ENCODE assay signal across 1 cellular context in the genomic region with DNA sequence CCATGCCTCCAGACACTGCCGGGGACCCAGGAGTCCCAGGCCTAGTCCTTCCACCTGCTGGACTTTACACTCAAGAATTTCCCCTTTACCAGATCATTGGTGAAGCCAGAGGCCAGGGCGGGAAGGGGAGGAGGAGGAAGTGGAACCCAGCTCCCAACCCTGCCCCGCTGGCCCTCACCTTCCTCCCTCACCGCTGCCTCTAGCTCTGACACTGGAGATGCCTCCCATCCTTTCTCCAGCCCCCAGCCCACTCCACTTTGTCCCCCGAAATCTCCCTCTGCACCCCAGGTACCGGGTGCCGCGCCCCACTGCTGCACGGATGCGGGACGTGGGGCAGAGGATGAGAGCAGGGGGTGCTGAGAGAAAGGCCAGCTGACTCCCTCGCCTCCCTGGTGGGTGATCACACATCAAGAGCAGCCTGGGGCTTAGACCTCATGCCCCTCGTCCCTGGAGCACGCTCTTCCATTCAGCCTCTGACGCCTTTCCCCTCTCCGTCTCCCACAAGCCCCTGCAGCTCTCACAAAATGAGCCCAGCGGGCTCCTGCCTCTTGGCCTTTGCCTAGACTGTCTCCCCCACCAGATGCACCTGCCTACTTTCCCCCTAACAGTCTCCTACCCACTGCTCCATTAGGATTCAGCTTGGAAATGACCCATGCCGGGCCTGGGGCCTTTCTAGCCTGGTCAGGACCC.
TF ChIP-seq lines count a peak whose summit lies in the region.

A gene with protein sequence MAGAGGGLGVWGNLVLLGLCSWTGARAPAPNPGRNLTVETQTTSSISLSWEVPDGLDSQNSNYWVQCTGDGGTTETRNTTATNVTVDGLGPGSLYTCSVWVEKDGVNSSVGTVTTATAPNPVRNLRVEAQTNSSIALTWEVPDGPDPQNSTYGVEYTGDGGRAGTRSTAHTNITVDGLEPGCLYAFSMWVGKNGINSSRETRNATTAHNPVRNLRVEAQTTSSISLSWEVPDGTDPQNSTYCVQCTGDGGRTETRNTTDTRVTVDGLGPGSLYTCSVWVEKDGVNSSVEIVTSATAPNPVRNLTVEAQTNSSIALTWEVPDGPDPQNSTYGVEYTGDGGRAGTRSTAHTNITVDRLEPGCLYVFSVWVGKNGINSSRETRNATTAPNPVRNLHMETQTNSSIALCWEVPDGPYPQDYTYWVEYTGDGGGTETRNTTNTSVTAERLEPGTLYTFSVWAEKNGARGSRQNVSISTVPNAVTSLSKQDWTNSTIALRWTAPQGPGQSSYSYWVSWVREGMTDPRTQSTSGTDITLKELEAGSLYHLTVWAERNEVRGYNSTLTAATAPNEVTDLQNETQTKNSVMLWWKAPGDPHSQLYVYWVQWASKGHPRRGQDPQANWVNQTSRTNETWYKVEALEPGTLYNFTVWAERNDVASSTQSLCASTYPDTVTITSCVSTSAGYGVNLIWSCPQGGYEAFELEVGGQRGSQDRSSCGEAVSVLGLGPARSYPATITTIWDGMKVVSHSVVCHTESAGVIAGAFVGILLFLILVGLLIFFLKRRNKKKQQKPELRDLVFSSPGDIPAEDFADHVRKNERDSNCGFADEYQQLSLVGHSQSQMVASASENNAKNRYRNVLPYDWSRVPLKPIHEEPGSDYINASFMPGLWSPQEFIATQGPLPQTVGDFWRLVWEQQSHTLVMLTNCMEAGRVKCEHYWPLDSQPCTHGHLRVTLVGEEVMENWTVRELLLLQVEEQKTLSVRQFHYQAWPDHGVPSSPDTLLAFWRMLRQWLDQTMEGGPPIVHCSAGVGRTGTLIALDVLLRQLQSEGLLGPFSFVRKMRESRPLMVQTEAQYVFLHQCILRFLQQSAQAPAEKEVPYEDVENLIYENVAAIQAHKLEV (minus strand): TSS at position 72 of the 690 bp plus-strand sequence. CDS start 68 bp downstream, at position 4.

TF ChIP-seq in HepG2, 621 proteins besides CTCF, POLR2A, EP300 and RAD21 (continued from another document and continues in another):
- TF ChIP-seq, protein P1, sequence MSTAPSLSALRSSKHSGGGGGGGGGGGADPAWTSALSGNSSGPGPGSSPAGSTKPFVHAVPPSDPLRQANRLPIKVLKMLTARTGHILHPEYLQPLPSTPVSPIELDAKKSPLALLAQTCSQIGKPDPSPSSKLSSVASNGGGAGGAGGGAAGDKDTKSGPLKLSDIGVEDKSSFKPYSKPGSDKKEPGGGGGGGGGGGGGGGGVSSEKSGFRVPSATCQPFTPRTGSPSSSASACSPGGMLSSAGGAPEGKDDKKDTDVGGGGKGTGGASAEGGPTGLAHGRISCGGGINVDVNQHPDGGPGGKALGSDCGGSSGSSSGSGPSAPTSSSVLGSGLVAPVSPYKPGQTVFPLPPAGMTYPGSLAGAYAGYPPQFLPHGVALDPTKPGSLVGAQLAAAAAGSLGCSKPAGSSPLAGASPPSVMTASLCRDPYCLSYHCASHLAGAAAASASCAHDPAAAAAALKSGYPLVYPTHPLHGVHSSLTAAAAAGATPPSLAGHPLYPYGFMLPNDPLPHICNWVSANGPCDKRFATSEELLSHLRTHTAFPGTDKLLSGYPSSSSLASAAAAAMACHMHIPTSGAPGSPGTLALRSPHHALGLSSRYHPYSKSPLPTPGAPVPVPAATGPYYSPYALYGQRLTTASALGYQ (CRISPR knock-in tag; IDR thresholded peaks at IDR 0.05) = peak; percentile 33; the same call in 1 of the 2 replicates
- TF ChIP-seq, protein P2, sequence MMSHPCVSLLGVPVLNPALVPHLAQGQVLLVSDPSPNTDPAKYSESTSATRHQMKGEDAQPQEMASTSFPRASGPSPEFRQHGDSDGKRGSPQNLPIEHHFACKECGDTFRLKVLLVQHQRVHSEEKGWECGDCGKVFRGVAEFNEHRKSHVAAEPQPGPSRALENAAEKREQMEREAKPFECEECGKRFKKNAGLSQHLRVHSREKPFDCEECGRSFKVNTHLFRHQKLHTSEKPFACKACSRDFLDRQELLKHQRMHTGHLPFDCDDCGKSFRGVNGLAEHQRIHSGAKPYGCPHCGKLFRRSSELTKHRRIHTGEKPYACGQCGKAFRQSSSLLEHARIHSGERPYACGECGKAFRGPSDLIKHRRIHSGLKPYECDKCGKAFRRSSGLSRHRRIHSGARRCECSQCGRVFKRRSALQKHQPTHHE (CRISPR knock-in tag; IDR thresholded peaks at IDR 0.05; ENCODE audit: borderline replicate concordance) = 0 out of 2 replicates have a peak, but pooled peaks have one; percentile 41
- peak; percentile 83; the same call in 1 of the 2 replicates for TF ChIP-seq ZNF225 (CRISPR knock-in tag; IDR thresholded peaks at IDR 0.05)
- no peak for TF ChIP-seq HCFC1 (IDR thresholded peaks at IDR 0.05; ENCODE audit: low read depth, low read length)
- TF ChIP-seq ZNF607 (CRISPR knock-in tag; IDR thresholded peaks at IDR 0.05; ENCODE audit: borderline replicate concordance) = peak; percentile 78
- no peak for TF ChIP-seq HNRNPK (IDR thresholded peaks at IDR 0.05; ENCODE audit: low read depth, low read length, poor library complexity, severe bottlenecking)
- TF ChIP-seq ERF (CRISPR knock-in tag; IDR thresholded peaks at IDR 0.05) = peak; percentile 51
- TF ChIP-seq KLF9 (CRISPR knock-in tag; IDR thresholded peaks at IDR 0.05; ENCODE audit: low read depth) = peak; percentile 58; the same call in 1 of the 2 replicates
- TF ChIP-seq, protein P3, sequence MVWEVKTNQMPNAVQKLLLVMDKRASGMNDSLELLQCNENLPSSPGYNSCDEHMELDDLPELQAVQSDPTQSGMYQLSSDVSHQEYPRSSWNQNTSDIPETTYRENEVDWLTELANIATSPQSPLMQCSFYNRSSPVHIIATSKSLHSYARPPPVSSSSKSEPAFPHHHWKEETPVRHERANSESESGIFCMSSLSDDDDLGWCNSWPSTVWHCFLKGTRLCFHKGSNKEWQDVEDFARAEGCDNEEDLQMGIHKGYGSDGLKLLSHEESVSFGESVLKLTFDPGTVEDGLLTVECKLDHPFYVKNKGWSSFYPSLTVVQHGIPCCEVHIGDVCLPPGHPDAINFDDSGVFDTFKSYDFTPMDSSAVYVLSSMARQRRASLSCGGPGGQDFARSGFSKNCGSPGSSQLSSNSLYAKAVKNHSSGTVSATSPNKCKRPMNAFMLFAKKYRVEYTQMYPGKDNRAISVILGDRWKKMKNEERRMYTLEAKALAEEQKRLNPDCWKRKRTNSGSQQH (CRISPR knock-in tag; IDR thresholded peaks at IDR 0.05; ENCODE audit: low read depth) = no peak
- no peak for TF ChIP-seq MTF2 (CRISPR knock-in tag; IDR thresholded peaks at IDR 0.05; ENCODE audit: borderline replicate concordance)
- peak; percentile 77; the same call in 1 of the 2 replicates for TF ChIP-seq ZNF615 (CRISPR knock-in tag; IDR thresholded peaks at IDR 0.05; ENCODE audit: borderline replicate concordance)
- TF ChIP-seq CEBPB (IDR thresholded peaks at IDR 0.05; ENCODE audit: borderline replicate concordance, low read depth, low read length) = no peak
- TF ChIP-seq ATRX (CRISPR knock-in tag; IDR thresholded peaks at IDR 0.05; ENCODE audit: borderline replicate concordance) = no peak
- TF ChIP-seq, protein P4, sequence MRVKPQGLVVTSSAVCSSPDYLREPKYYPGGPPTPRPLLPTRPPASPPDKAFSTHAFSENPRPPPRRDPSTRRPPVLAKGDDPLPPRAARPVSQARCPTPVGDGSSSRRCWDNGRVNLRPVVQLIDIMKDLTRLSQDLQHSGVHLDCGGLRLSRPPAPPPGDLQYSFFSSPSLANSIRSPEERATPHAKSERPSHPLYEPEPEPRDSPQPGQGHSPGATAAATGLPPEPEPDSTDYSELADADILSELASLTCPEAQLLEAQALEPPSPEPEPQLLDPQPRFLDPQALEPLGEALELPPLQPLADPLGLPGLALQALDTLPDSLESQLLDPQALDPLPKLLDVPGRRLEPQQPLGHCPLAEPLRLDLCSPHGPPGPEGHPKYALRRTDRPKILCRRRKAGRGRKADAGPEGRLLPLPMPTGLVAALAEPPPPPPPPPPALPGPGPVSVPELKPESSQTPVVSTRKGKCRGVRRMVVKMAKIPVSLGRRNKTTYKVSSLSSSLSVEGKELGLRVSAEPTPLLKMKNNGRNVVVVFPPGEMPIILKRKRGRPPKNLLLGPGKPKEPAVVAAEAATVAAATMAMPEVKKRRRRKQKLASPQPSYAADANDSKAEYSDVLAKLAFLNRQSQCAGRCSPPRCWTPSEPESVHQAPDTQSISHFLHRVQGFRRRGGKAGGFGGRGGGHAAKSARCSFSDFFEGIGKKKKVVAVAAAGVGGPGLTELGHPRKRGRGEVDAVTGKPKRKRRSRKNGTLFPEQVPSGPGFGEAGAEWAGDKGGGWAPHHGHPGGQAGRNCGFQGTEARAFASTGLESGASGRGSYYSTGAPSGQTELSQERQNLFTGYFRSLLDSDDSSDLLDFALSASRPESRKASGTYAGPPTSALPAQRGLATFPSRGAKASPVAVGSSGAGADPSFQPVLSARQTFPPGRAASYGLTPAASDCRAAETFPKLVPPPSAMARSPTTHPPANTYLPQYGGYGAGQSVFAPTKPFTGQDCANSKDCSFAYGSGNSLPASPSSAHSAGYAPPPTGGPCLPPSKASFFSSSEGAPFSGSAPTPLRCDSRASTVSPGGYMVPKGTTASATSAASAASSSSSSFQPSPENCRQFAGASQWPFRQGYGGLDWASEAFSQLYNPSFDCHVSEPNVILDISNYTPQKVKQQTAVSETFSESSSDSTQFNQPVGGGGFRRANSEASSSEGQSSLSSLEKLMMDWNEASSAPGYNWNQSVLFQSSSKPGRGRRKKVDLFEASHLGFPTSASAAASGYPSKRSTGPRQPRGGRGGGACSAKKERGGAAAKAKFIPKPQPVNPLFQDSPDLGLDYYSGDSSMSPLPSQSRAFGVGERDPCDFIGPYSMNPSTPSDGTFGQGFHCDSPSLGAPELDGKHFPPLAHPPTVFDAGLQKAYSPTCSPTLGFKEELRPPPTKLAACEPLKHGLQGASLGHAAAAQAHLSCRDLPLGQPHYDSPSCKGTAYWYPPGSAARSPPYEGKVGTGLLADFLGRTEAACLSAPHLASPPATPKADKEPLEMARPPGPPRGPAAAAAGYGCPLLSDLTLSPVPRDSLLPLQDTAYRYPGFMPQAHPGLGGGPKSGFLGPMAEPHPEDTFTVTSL (CRISPR knock-in tag; IDR thresholded peaks at IDR 0.05; ENCODE audit: borderline replicate concordance) = no peak; the same call in 1 of the 2 replicates
- TF ChIP-seq REL (CRISPR knock-in tag; conservative IDR thresholded peaks at IDR 0.05) = no peak
- no peak for TF ChIP-seq RBM22 (optimal IDR thresholded peaks at IDR 0.05; ENCODE audit: low read length)
- TF ChIP-seq RBM39 (IDR thresholded peaks at IDR 0.05; ENCODE audit: low read depth, low read length, poor library complexity, severe bottlenecking) = peak; percentile 71
- TF ChIP-seq, protein P5, sequence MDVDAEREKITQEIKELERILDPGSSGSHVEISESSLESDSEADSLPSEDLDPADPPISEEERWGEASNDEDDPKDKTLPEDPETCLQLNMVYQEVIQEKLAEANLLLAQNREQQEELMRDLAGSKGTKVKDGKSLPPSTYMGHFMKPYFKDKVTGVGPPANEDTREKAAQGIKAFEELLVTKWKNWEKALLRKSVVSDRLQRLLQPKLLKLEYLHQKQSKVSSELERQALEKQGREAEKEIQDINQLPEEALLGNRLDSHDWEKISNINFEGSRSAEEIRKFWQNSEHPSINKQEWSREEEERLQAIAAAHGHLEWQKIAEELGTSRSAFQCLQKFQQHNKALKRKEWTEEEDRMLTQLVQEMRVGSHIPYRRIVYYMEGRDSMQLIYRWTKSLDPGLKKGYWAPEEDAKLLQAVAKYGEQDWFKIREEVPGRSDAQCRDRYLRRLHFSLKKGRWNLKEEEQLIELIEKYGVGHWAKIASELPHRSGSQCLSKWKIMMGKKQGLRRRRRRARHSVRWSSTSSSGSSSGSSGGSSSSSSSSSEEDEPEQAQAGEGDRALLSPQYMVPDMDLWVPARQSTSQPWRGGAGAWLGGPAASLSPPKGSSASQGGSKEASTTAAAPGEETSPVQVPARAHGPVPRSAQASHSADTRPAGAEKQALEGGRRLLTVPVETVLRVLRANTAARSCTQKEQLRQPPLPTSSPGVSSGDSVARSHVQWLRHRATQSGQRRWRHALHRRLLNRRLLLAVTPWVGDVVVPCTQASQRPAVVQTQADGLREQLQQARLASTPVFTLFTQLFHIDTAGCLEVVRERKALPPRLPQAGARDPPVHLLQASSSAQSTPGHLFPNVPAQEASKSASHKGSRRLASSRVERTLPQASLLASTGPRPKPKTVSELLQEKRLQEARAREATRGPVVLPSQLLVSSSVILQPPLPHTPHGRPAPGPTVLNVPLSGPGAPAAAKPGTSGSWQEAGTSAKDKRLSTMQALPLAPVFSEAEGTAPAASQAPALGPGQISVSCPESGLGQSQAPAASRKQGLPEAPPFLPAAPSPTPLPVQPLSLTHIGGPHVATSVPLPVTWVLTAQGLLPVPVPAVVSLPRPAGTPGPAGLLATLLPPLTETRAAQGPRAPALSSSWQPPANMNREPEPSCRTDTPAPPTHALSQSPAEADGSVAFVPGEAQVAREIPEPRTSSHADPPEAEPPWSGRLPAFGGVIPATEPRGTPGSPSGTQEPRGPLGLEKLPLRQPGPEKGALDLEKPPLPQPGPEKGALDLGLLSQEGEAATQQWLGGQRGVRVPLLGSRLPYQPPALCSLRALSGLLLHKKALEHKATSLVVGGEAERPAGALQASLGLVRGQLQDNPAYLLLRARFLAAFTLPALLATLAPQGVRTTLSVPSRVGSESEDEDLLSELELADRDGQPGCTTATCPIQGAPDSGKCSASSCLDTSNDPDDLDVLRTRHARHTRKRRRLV (CRISPR knock-in tag; IDR thresholded peaks at IDR 0.05) = peak; percentile 72
- TF ChIP-seq KAT8 (CRISPR knock-in tag; IDR thresholded peaks at IDR 0.05) = no peak
- peak; percentile 81 for TF ChIP-seq ELF3 (CRISPR knock-in tag; IDR thresholded peaks at IDR 0.05)
- TF ChIP-seq ZNF121 (CRISPR knock-in tag; IDR thresholded peaks at IDR 0.05) = no peak
- peak; percentile 96 for TF ChIP-seq ZNF263 (CRISPR knock-in tag; IDR thresholded peaks at IDR 0.05)
- 0 out of 2 replicates have a peak, but pooled peaks have one; percentile 74 for TF ChIP-seq SRY (CRISPR knock-in tag; IDR thresholded peaks at IDR 0.05)
- no peak for TF ChIP-seq SSRP1 (CRISPR knock-in tag; IDR thresholded peaks at IDR 0.05)
- TF ChIP-seq, protein P6, sequence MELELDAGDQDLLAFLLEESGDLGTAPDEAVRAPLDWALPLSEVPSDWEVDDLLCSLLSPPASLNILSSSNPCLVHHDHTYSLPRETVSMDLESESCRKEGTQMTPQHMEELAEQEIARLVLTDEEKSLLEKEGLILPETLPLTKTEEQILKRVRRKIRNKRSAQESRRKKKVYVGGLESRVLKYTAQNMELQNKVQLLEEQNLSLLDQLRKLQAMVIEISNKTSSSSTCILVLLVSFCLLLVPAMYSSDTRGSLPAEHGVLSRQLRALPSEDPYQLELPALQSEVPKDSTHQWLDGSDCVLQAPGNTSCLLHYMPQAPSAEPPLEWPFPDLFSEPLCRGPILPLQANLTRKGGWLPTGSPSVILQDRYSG (CRISPR knock-in tag; IDR thresholded peaks at IDR 0.05) = 0 out of 2 replicates have a peak, but pooled peaks have one; percentile 67
- TF ChIP-seq ZNF34 (CRISPR knock-in tag; IDR thresholded peaks at IDR 0.05; ENCODE audit: borderline replicate concordance) = no peak
- no peak for TF ChIP-seq SALL2 (CRISPR knock-in tag; IDR thresholded peaks at IDR 0.05)
- no peak for TF ChIP-seq ZSCAN25 (CRISPR knock-in tag; IDR thresholded peaks at IDR 0.05)
- no peak for TF ChIP-seq ZNF138 (CRISPR knock-in tag; IDR thresholded peaks at IDR 0.05; ENCODE audit: low read depth)
- TF ChIP-seq ZSCAN22 (CRISPR knock-in tag; IDR thresholded peaks at IDR 0.05) = peak; percentile 85
- TF ChIP-seq PLRG1 (conservative IDR thresholded peaks at IDR 0.05) = no peak
